In genomic region chr16:88651989-88652762, GRCh38 we compare ENCODE assay signal across 2 cellular contexts.
TF ChIP-seq lines count a peak whose summit lies in the region.

No MANE protein-coding gene starts in this region.

TF ChIP-seq in HCT116, 20 proteins besides CTCF, POLR2A, EP300 and RAD21:
- TF ChIP-seq ZBTB33 (IDR thresholded peaks at IDR 0.05; ENCODE audit: extremely low read depth, insufficient replicate concordance, low read length), result no peak
- no peak for TF ChIP-seq ELF1 (IDR thresholded peaks at IDR 0.05; ENCODE audit: borderline replicate concordance, low read depth)
- TF ChIP-seq SIN3A (IDR thresholded peaks at IDR 0.05; ENCODE audit: low read depth), result no peak
- TF ChIP-seq TCF7L2 (IDR thresholded peaks at IDR 0.05; ENCODE audit: borderline replicate concordance, extremely low read depth, insufficient read depth, insufficient read length), result no peak
- TF ChIP-seq CBX3 (IDR thresholded peaks at IDR 0.05; ENCODE audit: low read depth), result no peak
- TF ChIP-seq ZNF274 (IDR thresholded peaks at IDR 0.05; ENCODE audit: low read depth, low read length), result no peak
- TF ChIP-seq ZFX (IDR thresholded peaks at IDR 0.05), result no peak
- TF ChIP-seq SRF (IDR thresholded peaks at IDR 0.05; ENCODE audit: low read depth), result no peak
- TF ChIP-seq, protein P1, sequence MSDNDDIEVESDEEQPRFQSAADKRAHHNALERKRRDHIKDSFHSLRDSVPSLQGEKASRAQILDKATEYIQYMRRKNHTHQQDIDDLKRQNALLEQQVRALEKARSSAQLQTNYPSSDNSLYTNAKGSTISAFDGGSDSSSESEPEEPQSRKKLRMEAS (IDR thresholded peaks at IDR 0.05), result no peak
- no peak for TF ChIP-seq REST (IDR thresholded peaks at IDR 0.05; ENCODE audit: low read depth)
- TF ChIP-seq SP1 (IDR thresholded peaks at IDR 0.05; ENCODE audit: low read depth), result no peak

TF ChIP-seq in GM12878, 131 proteins besides CTCF, POLR2A, EP300 and RAD21:
- TF ChIP-seq HDGF (IDR thresholded peaks at IDR 0.05) (peak; percentile 15; the same call in 1 of the 2 replicates), GABPA (IDR thresholded peaks at IDR 0.05; ENCODE audit: low read depth) (no peak)
